8 cellular contexts compared by ENCODE assay signal in genomic region chr2:240913810-240914644, GRCh38. TPM values are rescaled to one million over a fixed set of nuclear protein-coding genes. Genes with fewer than 3 reads are reported as not detected.
A peak's percentile ranks its signal among the peaks of the same experiment; 100 is the strongest.
DNase-seq lines count a peak whose midpoint lies in the region; ATAC-seq and TF ChIP-seq lines count a peak whose summit lies in the region.

No MANE protein-coding gene starts in this region.

- ATAC-seq in lung (ENCODE audit: insufficient read depth, low FRiP score) = peak; percentile 42
- no peak for ATAC-seq in GM18870 (IDR thresholded peaks at IDR 0.05; ENCODE audit: unreplicated experiment)

- H3K27ac ChIP-seq in coronary artery (peak overlapping the region in 1 of 2 donors; percentile 60), lung (ENCODE audit: low read depth in 1 of 2, low read length in 1 of 2) (peak overlapping the region in 1 of 2 donors; percentile 84)

- peak; percentile 76 for TF ChIP-seq CTCF in coronary artery (IDR thresholded peaks at IDR 0.05)
- TF ChIP-seq CTCF in lung (IDR thresholded peaks at IDR 0.05; ENCODE audit: control extremely low read depth, extremely low read depth) = peak; percentile 65

- DNase-seq in ELR (ENCODE audit: low read depth) (peak; percentile 64), M059J (ENCODE audit: low read depth) (peak; percentile 78), coronary artery (ENCODE audit: low spot score) (no peak), lung (ENCODE audit: low spot score) (no peak), middle frontal gyrus (ENCODE audit: extremely low spot score, low spot score) (no peak)
- DNase-seq in activated CD4-positive, alpha-beta T cell treated with anti-CD3 and anti-CD28 coated beads for 4 hours = peak; percentile 31 to 68
- DNase-seq in stimulated activated CD8-positive, alpha-beta memory T cell treated with anti-CD3 and anti-CD28 coated beads, Interleukin-15, amount 100 ng/mL, for 48 hours (ENCODE audit: low read depth in 2 of 2) = peak; percentile 28 to 41

- WGBS in lung, 2 donors = 35 to 45% methylated on average over 35 to 36 of the region's 36 CpGs

- H3K27me3 ChIP-seq in lung (ENCODE audit: control insufficient read depth, insufficient read depth) = no peaks in the 10 kb centered on the region

- H3K36me3 ChIP-seq in lung (ENCODE audit: control insufficient read depth in 2 of 2, insufficient read depth in 2 of 2, low read length in 2 of 2) = no peaks in the 10 kb centered on the region

- peaks cover 0 to 10% of the 10 kb centered on the region in 2 donors for H3K4me1 ChIP-seq in lung (ENCODE audit: control insufficient read depth in 2 of 2, insufficient read depth in 2 of 2, low read length in 2 of 2)

- peak overlapping the region; percentile 26 for H3K4me3 ChIP-seq in coronary artery
- no peak overlapping the region for H3K4me3 ChIP-seq in lung

- no peaks in the 10 kb centered on the region for H3K9me3 ChIP-seq in lung (ENCODE audit: control insufficient read depth in 2 of 2, insufficient read depth in 1 of 2, low read length in 1 of 2)

RNA-seq across cellular contexts. Expression of gene CROCC2, which starts 7.9 kb away (rescaled TPM):
- total RNA-seq in M059J (2014; rRNA removed; shearing (Covaris generic)) = not detected in 2 replicates
- total RNA-seq in lung = 10 to 100 TPM in 1 of 2 donors, 1 to 10 TPM in 1; 5.6 to 17.4 TPM
- 1 to 10 TPM; 1.3 to 3.1 TPM for polyA plus RNA-seq in lung

RNA-seq across cellular contexts. Expression of gene MAB21L4, which starts 18.1 kb away (rescaled TPM):
- not detected in 2 replicates for total RNA-seq in M059J (2014; rRNA removed; shearing (Covaris generic))
- total RNA-seq in lung = 10 to 100 TPM in 1 of 2 donors, 1 to 10 TPM in 1; 2.9 to 21.1 TPM
- polyA plus RNA-seq in lung = 1 to 10 TPM; 4.9 to 8.7 TPM

RNA-seq across cellular contexts. Expression of gene AGXT, which starts 45.4 kb away (rescaled TPM):
- total RNA-seq in M059J (2014; rRNA removed; shearing (Covaris generic)) = not detected in 2 replicates
- total RNA-seq in lung = under 1 TPM in 1 of 2 donors, not detected in 1; 0.61 TPM
- under 1 TPM; 0.05 to 0.16 TPM for polyA plus RNA-seq in lung

Comparison
In these comparisons a context has a peak if more than half of its experiments do, and no peak if none do; other contexts are left out.
1. DNase-seq: peak in ELR (single experiment), M059J (single experiment), activated CD4-positive, alpha-beta T cell treated with anti-CD3 and anti-CD28 coated beads for 4 hours (2 of 2) and stimulated activated CD8-positive, alpha-beta memory T cell treated with anti-CD3 and anti-CD28 coated beads, Interleukin-15, amount 100 ng/mL, for 48 hours (2 of 2); none in coronary artery (single experiment), lung (single experiment) and middle frontal gyrus (single experiment).